Comparison of ENCODE assay signal across 8 cellular contexts in the genomic region with DNA sequence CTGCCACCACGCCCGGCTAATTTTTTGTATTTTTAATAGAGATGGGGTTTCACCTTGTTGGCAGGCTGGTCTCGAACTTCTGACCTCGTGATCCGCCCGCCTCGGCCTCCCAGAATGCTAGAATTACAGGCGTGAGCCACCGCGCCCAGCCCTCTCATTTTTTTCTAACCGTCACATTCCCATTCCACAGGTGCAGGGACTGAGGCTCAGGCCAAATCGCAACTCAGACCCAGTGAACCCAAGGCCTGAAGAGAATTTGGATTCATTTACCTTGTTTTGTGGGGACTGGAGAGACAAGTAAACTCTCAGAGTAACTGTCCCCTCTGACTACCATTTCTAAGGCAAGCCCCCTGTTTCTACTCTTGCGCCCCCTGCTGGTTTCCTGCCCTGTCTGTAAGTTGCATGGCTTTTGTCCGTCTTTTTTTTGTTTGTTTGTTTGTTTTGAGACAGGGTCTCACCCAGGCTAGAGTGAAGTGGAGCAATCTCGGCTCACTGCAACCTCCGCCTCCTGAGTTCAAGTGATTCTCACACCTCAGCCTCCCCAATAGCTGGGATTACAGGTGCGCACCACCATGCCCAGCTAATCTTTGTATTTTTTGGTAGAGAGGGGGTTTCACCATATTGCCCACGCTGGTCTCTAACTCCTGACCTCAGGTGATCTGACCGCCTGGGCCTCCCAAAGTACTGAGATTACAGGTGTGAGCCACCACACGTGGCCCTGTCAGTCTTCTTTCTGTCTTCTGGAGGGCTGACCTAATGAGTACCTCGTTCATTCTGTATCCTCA. TPM values are rescaled to one million over a fixed set of nuclear protein-coding genes. Genes with fewer than 3 reads are reported as not detected.
DNase-seq lines count a peak whose midpoint lies in the region; ATAC-seq lines count a peak whose summit lies in the region.

No MANE protein-coding gene starts in this region.

- H3K9me3 Mint-ChIP-seq in T-helper 2 cell treated with Interferon-gamma antibody and Interleukin-4, amounts not matched to agents 5 μg/mL and 100 μg/mL, for 36 hours, result no peaks in the 10 kb centered on the region
- no peaks in the 10 kb centered on the region for H3K9me3 Mint-ChIP-seq in immature natural killer cell

- peak overlapping the region; percentile 56 for H3K4me3 Mint-ChIP-seq in T-helper 2 cell treated with Interferon-gamma antibody and Interleukin-4, amounts not matched to agents 5 μg/mL and 100 μg/mL, for 36 hours
- peak overlapping the region; percentile 44 to 84 (median 66) for H3K4me3 Mint-ChIP-seq in immature natural killer cell

- no peaks in the 10 kb centered on the region for H3K27me3 Mint-ChIP-seq in T-helper 2 cell treated with Interferon-gamma antibody and Interleukin-4, amounts not matched to agents 5 μg/mL and 100 μg/mL, for 36 hours (ENCODE audit: low read depth)
- peaks cover 9 to 21% (median 13%) of the 10 kb centered on the region in 3 donors for H3K27me3 Mint-ChIP-seq in immature natural killer cell (ENCODE audit: low read depth in 3 of 3)

- H3K4me1 Mint-ChIP-seq in T-helper 2 cell treated with Interferon-gamma antibody and Interleukin-4, amounts not matched to agents 5 μg/mL and 100 μg/mL, for 36 hours (ENCODE audit: low read depth), result peaks cover 26% of the 10 kb centered on the region
- peaks cover 24 to 26% of the 10 kb centered on the region in 2 donors for H3K4me1 Mint-ChIP-seq in immature natural killer cell

- peaks cover 16% of the 10 kb centered on the region for H3K36me3 Mint-ChIP-seq in T-helper 2 cell treated with Interferon-gamma antibody and Interleukin-4, amounts not matched to agents 5 μg/mL and 100 μg/mL, for 36 hours (ENCODE audit: low read depth)
- H3K36me3 Mint-ChIP-seq in immature natural killer cell, result peaks cover 0 to 7% (median 3%) of the 10 kb centered on the region in 3 donors

- peak; percentile 78 for DNase-seq in CD1c-positive myeloid dendritic cell (ENCODE audit: extremely low spot score)
- peak; percentile 70 for DNase-seq in HuH-7 (ENCODE audit: low spot score)
- peak; percentile 49 for DNase-seq in T-helper 2 cell treated with Interferon-gamma antibody and Interleukin-4, amounts not matched to agents 5 μg/mL and 100 μg/mL, for 36 hours (ENCODE audit: low spot score)
- peak; percentile 58 for DNase-seq in amniotic epithelial cell (ENCODE audit: low read depth)
- DNase-seq in immature natural killer cell, result peak; percentile 56 to 67 (median 63)
- peak; percentile 75 to 85 for DNase-seq in stimulated activated CD4-positive, alpha-beta T cell treated with anti-CD3 and anti-CD28 coated beads, Interleukin-4, amount 100 ng/mL, for 48 hours (ENCODE audit: low read depth in 2 of 2)
- DNase-seq in mesenteric fat pad (ENCODE audit: low spot score), result no peak

- no peak for ATAC-seq in GM21528 (IDR thresholded peaks at IDR 0.05; ENCODE audit: low FRiP score, unreplicated experiment)

- peak overlapping the region; percentile 49 for H3K27ac Mint-ChIP-seq in T-helper 2 cell treated with Interferon-gamma antibody and Interleukin-4, amounts not matched to agents 5 μg/mL and 100 μg/mL, for 36 hours
- peak overlapping the region in 4 of 6 donors; percentile 19 to 74 (median 64) for H3K27ac Mint-ChIP-seq in immature natural killer cell

RNA-seq across cellular contexts. Expression of a gene that starts 2.3 kb away (rescaled TPM):
- 10 to 100 TPM in 2 of 3 donors, 1 to 10 TPM in 1; 8.8 to 26.8 (median 10.8) TPM for polyA plus RNA-seq in immature natural killer cell
- 72.9 TPM for total RNA-seq in mesenteric fat pad

RNA-seq across cellular contexts. Expression of a gene that starts 2.7 kb away (rescaled TPM):
- polyA plus RNA-seq in immature natural killer cell, result 1 to 10 TPM in 2 of 3 donors, not detected in 1; 2.2 to 5.4 TPM
- total RNA-seq in mesenteric fat pad, result 13.2 TPM

RNA-seq across cellular contexts. Expression of a gene that starts 31.6 kb away (rescaled TPM):
- 100 to 1,000 TPM in 1 of 3 donors, 10 to 100 TPM in 2; 36.3 to 116 (median 36.3) TPM for polyA plus RNA-seq in immature natural killer cell
- 43.2 TPM for total RNA-seq in mesenteric fat pad

RNA-seq across cellular contexts. Expression of a gene that starts 39.9 kb away (rescaled TPM):
- 10 to 100 TPM; 17.4 to 37.7 (median 32.6) TPM for polyA plus RNA-seq in immature natural killer cell
- 168 TPM for total RNA-seq in mesenteric fat pad
